In genomic region chr6:11711644-11711993, GRCh38 we compare ENCODE assay signal across 9 cellular contexts.
A peak's percentile ranks its signal among the peaks of the same experiment; 100 is the strongest.
DNase-seq lines count a peak whose midpoint lies in the region; ATAC-seq, FAIRE-seq and TF ChIP-seq lines count a peak whose summit lies in the region.
"Had no signal": no experiment of that assay in that cellular context is flagged by ENCODE, and none has a peak within 500 bp of the region (broad histone marks: within the 10 kb centered on the region; RNA-seq: fewer than 3 reads in every experiment).

No MANE protein-coding gene starts in this region.

- intact Hi-C loops in left ventricle myocardium superior (cut with micrococcal nuclease), result no loop called here

- peak; percentile 71 for DNase-seq in CD1c-positive myeloid dendritic cell (ENCODE audit: extremely low spot score)
- DNase-seq in activated T-cell treated with anti-CD3 and anti-CD28 coated beads for 4 hours, result peak; percentile 44
- DNase-seq in osteoblast (ENCODE audit: insufficient read length, low spot score, missing footprints), result no peak
- no peak for DNase-seq in left ventricle myocardium superior
- no peak for DNase-seq in Ammon's horn (ENCODE audit: low spot score)
- DNase-seq in H54 (ENCODE audit: insufficient read length, low spot score), result no peak
- DNase-seq: HFFc6 had no signal

- no peak for TF ChIP-seq CTCF in osteoblast (IDR thresholded peaks at IDR 0.05; ENCODE audit: extremely low read depth, low read depth, low read length)

- H3K4me3 ChIP-seq in osteoblast (ENCODE audit: insufficient read depth, low read length), result no peak overlapping the region

- H3K27me3 ChIP-seq in osteoblast (ENCODE audit: insufficient read depth, low read length), result no peaks in the 10 kb centered on the region

- peak overlapping the region; percentile 64 for H3K4me2 ChIP-seq in osteoblast (ENCODE audit: insufficient read depth, low read length)

- H3K9me3 ChIP-seq in osteoblast (ENCODE audit: low read depth, low read length), result no peaks in the 10 kb centered on the region

- peak overlapping the region; percentile 44 for H3K27ac ChIP-seq in osteoblast (ENCODE audit: low read depth, low read length)

- peaks cover 10% of the 10 kb centered on the region for H3K4me1 ChIP-seq in osteoblast (ENCODE audit: insufficient read depth, low read length)

- peak overlapping the region; percentile 79 for H2AFZ ChIP-seq in osteoblast (ENCODE audit: low read length)

- no peak for TF ChIP-seq POLR2A in H54 (IDR thresholded peaks at IDR 0.05; ENCODE audit: low read depth, low read length)

- H3K36me3 ChIP-seq in osteoblast (ENCODE audit: insufficient read depth, low read length), result no peaks in the 10 kb centered on the region

- FAIRE-seq in H54 (lab: Jason Lieb, UNC), result no peak

- no peaks in the 10 kb centered on the region for H4K20me1 ChIP-seq in osteoblast (ENCODE audit: insufficient read depth, low read length)

- ATAC-seq in HG02571 (IDR thresholded peaks at IDR 0.05; ENCODE audit: unreplicated experiment) (peak; percentile 39), left ventricle myocardium superior (no peak), HG03025 (IDR thresholded peaks at IDR 0.05; ENCODE audit: low FRiP score, unreplicated experiment) (no peak)

- no peaks in the 10 kb centered on the region for H3K79me2 ChIP-seq in osteoblast (ENCODE audit: insufficient read depth, low read length)

Comparison
In these comparisons a context has a peak if more than half of its experiments do, and no peak if none do; other contexts are left out.
1. DNase-seq: peak in CD1c-positive myeloid dendritic cell (single experiment) and activated T-cell treated with anti-CD3 and anti-CD28 coated beads for 4 hours (single experiment); none in osteoblast (single experiment), left ventricle myocardium superior (single experiment), Ammon's horn (single experiment) and H54 (single experiment).